Comparison of ENCODE assay signal across 14 cellular contexts in the genomic region with DNA sequence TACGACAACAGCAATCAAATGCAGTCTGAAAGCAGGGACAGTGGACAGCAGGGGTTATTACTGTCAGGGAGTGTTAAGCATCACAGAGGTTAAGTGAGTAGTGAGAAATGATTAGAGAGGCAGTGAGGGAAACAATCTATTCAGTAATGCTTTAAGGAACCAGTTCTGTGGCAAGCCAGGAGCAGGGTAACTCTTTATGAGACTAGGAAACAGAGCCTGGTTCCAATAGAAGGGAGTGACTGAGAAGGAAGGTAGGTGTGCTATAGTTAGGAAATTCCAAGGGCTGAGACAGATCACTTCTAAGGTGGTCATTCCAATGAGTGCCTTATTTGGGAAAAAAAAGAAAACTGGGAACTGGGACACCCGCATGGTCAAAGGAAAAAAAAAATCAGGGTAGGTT. TPM values are rescaled to one million over a fixed set of nuclear protein-coding genes. Genes with fewer than 3 reads are reported as not detected.
DNase-seq lines count a peak whose midpoint lies in the region; ATAC-seq and TF ChIP-seq lines count a peak whose summit lies in the region.
"Had no signal": no experiment of that assay in that cellular context is flagged by ENCODE, and none has a peak within 500 bp of the region (broad histone marks: within the 10 kb centered on the region; RNA-seq: fewer than 3 reads in every experiment).

No MANE protein-coding gene starts in this region.

- no peak for TF ChIP-seq POLR2A in vagina (IDR thresholded peaks at IDR 0.05)

- H2BK12ac ChIP-seq in trophoblast cell (ENCODE audit: low read length), result no peak overlapping the region

- no peaks in the 10 kb centered on the region for H3K9me3 ChIP-seq in trophoblast cell (ENCODE audit: insufficient read depth, low read depth, low read length)
- no peaks in the 10 kb centered on the region for H3K9me3 ChIP-seq in vagina
- H3K9me3 ChIP-seq: thoracic aorta had no signal

- H3K36me3 Mint-ChIP-seq in natural killer cell, result no peaks in the 10 kb centered on the region
- no peaks in the 10 kb centered on the region for H3K36me3 Mint-ChIP-seq in natural killer cell treated with Interleukin-12 subunit alpha and Interleukin-12 subunit beta and Interleukin-15 and Interleukin-18, amount 100 ng/mL, for 72 hours

- H2BK120ac ChIP-seq in trophoblast cell (ENCODE audit: insufficient read depth, low read length, poor library complexity), result no peak overlapping the region

- no CpG with 5 or more reads among the region's 2 CpGs for WGBS in trophoblast cell (ENCODE audit: extremely low coverage, insufficient coverage, insufficient read length)

- no peak overlapping the region for H2AFZ ChIP-seq in trophoblast cell (ENCODE audit: insufficient read depth, low read length, poor library complexity)

- no peak for TF ChIP-seq CTCF in natural killer cell (IDR thresholded peaks at IDR 0.05)
- no peak for TF ChIP-seq CTCF in epithelial cell of esophagus (IDR thresholded peaks at IDR 0.05; ENCODE audit: insufficient read depth, low read depth, low read length, missing control alignments)
- no peak for TF ChIP-seq CTCF in vagina (IDR thresholded peaks at IDR 0.05)

- H3K27ac Mint-ChIP-seq in natural killer cell, result peak overlapping the region; percentile 19 to 20
- H3K27ac Mint-ChIP-seq in natural killer cell treated with Interleukin-12 subunit alpha and Interleukin-12 subunit beta and Interleukin-15 and Interleukin-18, amount 100 ng/mL, for 72 hours, result no peak overlapping the region
- H3K27ac Mint-ChIP-seq: activated T-helper 1 cell treated with anti-CD3 and anti-CD28 coated beads, Interleukin-12 subunit alpha, Interleukin-12 subunit beta, Interleukin-2, Interleukin-4 antibody, amounts not matched to agents 30 ng/mL and 10 ng/mL and 1 ng/mL, durations not matched to agents 14 hours and 24 hours and 36 hours had no signal

- no peak overlapping the region for H3K4ac ChIP-seq in trophoblast cell (ENCODE audit: low read depth, low read length)

- H3K27ac ChIP-seq in trophoblast cell (ENCODE audit: low read depth, low read length) (peak overlapping the region; percentile 1), vagina (peak overlapping the region; percentile 28)
- H3K27ac ChIP-seq: KMS-11 had no signal

- peaks cover 7% of the 10 kb centered on the region for H3K79me2 ChIP-seq in trophoblast cell (ENCODE audit: control insufficient read depth, insufficient read depth, low read length, poor library complexity)

- H3K18ac ChIP-seq in trophoblast cell (ENCODE audit: low read length), result no peak overlapping the region

- H3K4me1 ChIP-seq in trophoblast cell (ENCODE audit: control insufficient read depth in 1 of 2, insufficient read depth in 2 of 2, low read length in 2 of 2) (peaks cover 3 to 7% of the 10 kb centered on the region in 2 experiments), vagina (peaks cover 74% of the 10 kb centered on the region)

- no peak overlapping the region for H2AK5ac ChIP-seq in trophoblast cell (ENCODE audit: low read length)

- DNase-seq in natural killer cell, result no peak
- DNase-seq in natural killer cell treated with Interleukin-12 subunit alpha and Interleukin-12 subunit beta and Interleukin-15 and Interleukin-18, amount 100 ng/mL, for 72 hours (ENCODE audit: low spot score), result no peak
- peak; percentile 16 for DNase-seq in epithelial cell of esophagus (ENCODE audit: low read depth)
- no peak for DNase-seq in trophoblast cell
- DNase-seq in vagina (ENCODE audit: extremely low spot score in 2 of 2), result no peak
- DNase-seq in activated effector memory CD4-positive, alpha-beta T cell treated with Interleukin-2 at 50 U/mL for 16 hours, result no peak
- no peak for DNase-seq in iPS-NIHi7 (ENCODE audit: extremely low spot score)
- DNase-seq: activated CD4-positive, alpha-beta T cell treated with anti-CD3 and anti-CD28 coated beads, Interleukin-2, amount 50 U/mL, for 48 hours; GDM1; NCI-H1436 treated with DMSO at 0.1 percent for 48 hours had no signal

- no peak overlapping the region for H3K4me3 Mint-ChIP-seq in natural killer cell
- no peak overlapping the region for H3K4me3 Mint-ChIP-seq in natural killer cell treated with Interleukin-12 subunit alpha and Interleukin-12 subunit beta and Interleukin-15 and Interleukin-18, amount 100 ng/mL, for 72 hours
- H3K4me3 Mint-ChIP-seq: activated T-helper 1 cell treated with anti-CD3 and anti-CD28 coated beads, Interleukin-12 subunit alpha, Interleukin-12 subunit beta, Interleukin-2, Interleukin-4 antibody, amounts not matched to agents 30 ng/mL and 10 ng/mL and 1 ng/mL, durations not matched to agents 14 hours and 24 hours and 36 hours had no signal

- no peak for ATAC-seq in natural killer cell
- no peak for ATAC-seq in natural killer cell treated with Interleukin-12 subunit alpha and Interleukin-12 subunit beta and Interleukin-15 and Interleukin-18, amount 100 ng/mL, for 72 hours
- ATAC-seq in GM21515 (IDR thresholded peaks at IDR 0.05; ENCODE audit: unreplicated experiment), result no peak

- no peak overlapping the region for H3K4me3 ChIP-seq in epithelial cell of esophagus (ENCODE audit: low read length)
- no peak overlapping the region for H3K4me3 ChIP-seq in trophoblast cell (ENCODE audit: low read depth, low read length)
- H3K4me3 ChIP-seq in vagina, result no peak overlapping the region

- H4K91ac ChIP-seq in trophoblast cell (ENCODE audit: low read depth, low read length), result no peak overlapping the region

- H3K4me1 Mint-ChIP-seq in natural killer cell, result peaks cover 71 to 76% of the 10 kb centered on the region in 2 donors
- peaks cover 41 to 58% of the 10 kb centered on the region in 2 donors for H3K4me1 Mint-ChIP-seq in natural killer cell treated with Interleukin-12 subunit alpha and Interleukin-12 subunit beta and Interleukin-15 and Interleukin-18, amount 100 ng/mL, for 72 hours (ENCODE audit: low read depth in 2 of 2)

- no peaks in the 10 kb centered on the region for H3K79me1 ChIP-seq in trophoblast cell (ENCODE audit: low read length)

- H3K27me3 Mint-ChIP-seq in natural killer cell (ENCODE audit: low read depth in 2 of 2), result no peaks in the 10 kb centered on the region
- no peaks in the 10 kb centered on the region for H3K27me3 Mint-ChIP-seq in natural killer cell treated with Interleukin-12 subunit alpha and Interleukin-12 subunit beta and Interleukin-15 and Interleukin-18, amount 100 ng/mL, for 72 hours

- no peak overlapping the region for H4K12ac ChIP-seq in trophoblast cell (ENCODE audit: low read depth, low read length)

- H3K9me3 Mint-ChIP-seq in natural killer cell, result no peaks in the 10 kb centered on the region
- no peaks in the 10 kb centered on the region for H3K9me3 Mint-ChIP-seq in natural killer cell treated with Interleukin-12 subunit alpha and Interleukin-12 subunit beta and Interleukin-15 and Interleukin-18, amount 100 ng/mL, for 72 hours
- H3K9me3 Mint-ChIP-seq: activated T-helper 1 cell treated with anti-CD3 and anti-CD28 coated beads, Interleukin-12 subunit alpha, Interleukin-12 subunit beta, Interleukin-2, Interleukin-4 antibody, amounts not matched to agents 30 ng/mL and 10 ng/mL and 1 ng/mL, durations not matched to agents 14 hours and 24 hours and 36 hours had no signal

- intact Hi-C loops in natural killer cell (cut with micrococcal nuclease), result no loop called here
- intact Hi-C loops in vagina (cut with DNase I), result no loop called here

- H3K14ac ChIP-seq in trophoblast cell (ENCODE audit: low read length), result no peak overlapping the region

- no peaks in the 10 kb centered on the region for H3K36me3 ChIP-seq in trophoblast cell (ENCODE audit: control insufficient read depth in 1 of 2, insufficient read depth in 2 of 2, low read length in 2 of 2)
- no peaks in the 10 kb centered on the region for H3K36me3 ChIP-seq in vagina
- H3K36me3 ChIP-seq: thoracic aorta had no signal

- H3K23ac ChIP-seq in trophoblast cell (ENCODE audit: low read length), result no peak overlapping the region

- no peak overlapping the region for H4K8ac ChIP-seq in trophoblast cell (ENCODE audit: low read depth, low read length)

- H3K4me2 ChIP-seq in trophoblast cell (ENCODE audit: low read length), result no peak overlapping the region
- H3K4me2 ChIP-seq: KMS-11 had no signal

- no peak overlapping the region for H2BK5ac ChIP-seq in trophoblast cell (ENCODE audit: low read depth, low read length, poor library complexity)

- H3K27me3 ChIP-seq in trophoblast cell (ENCODE audit: insufficient read depth, low read length) (no peaks in the 10 kb centered on the region), vagina (no peaks in the 10 kb centered on the region)

- H3K9ac ChIP-seq in trophoblast cell (ENCODE audit: low read length), result no peak overlapping the region
- H3K9ac ChIP-seq: KMS-11 had no signal

RNA-seq across cellular contexts. Expression of gene RYK, which starts 15.0 kb away (rescaled TPM):
- total RNA-seq in natural killer cell, result 10 to 100 TPM; 56.7 to 69.5 (median 56.8) TPM
- total RNA-seq in natural killer cell treated with Interleukin-12 subunit alpha and Interleukin-12 subunit beta and Interleukin-15 and Interleukin-18, amount 100 ng/mL, for 72 hours, result 10 to 100 TPM; 20.6 to 20.8 TPM
- polyA plus RNA-seq in trophoblast cell (2013), result 52.2 and 52.9 TPM in 2 replicates
- 102 TPM for total RNA-seq in vagina

Comparison
In these comparisons a context has a peak if more than half of its experiments do, and no peak if none do; other contexts are left out.
1. H3K27ac Mint-ChIP-seq: peak in natural killer cell (2 of 2); none in natural killer cell treated with Interleukin-12 subunit alpha and Interleukin-12 subunit beta and Interleukin-15 and Interleukin-18, amount 100 ng/mL, for 72 hours (0 of 2).